16 cellular contexts compared by ENCODE assay signal in genomic region chr3:158471639-158472294, GRCh38.
DNase-seq lines count a peak whose midpoint lies in the region; ATAC-seq and TF ChIP-seq lines count a peak whose summit lies in the region.
"Had no signal": no experiment of that assay in that cellular context is flagged by ENCODE, and none has a peak within 500 bp of the region (broad histone marks: within the 10 kb centered on the region; RNA-seq: fewer than 3 reads in every experiment).

No MANE protein-coding gene starts in this region.

- no peaks in the 10 kb centered on the region for H3K36me3 ChIP-seq in BJ (ENCODE audit: control insufficient read depth, insufficient read depth, low read length)
- H3K36me3 ChIP-seq: left ventricle myocardium inferior had no signal

- H3K36me3 Mint-ChIP-seq in nephron progenitor cell (ENCODE audit: low read depth) = no peaks in the 10 kb centered on the region
- H3K36me3 Mint-ChIP-seq in natural killer cell = no peaks in the 10 kb centered on the region

- intact Hi-C loops in natural killer cell (cut with micrococcal nuclease) = no loop called here

- POLR2A ChIA-PET in BJ (lab: Charles Lee) = no interaction called here

- H3K27me3 ChIP-seq in BJ (ENCODE audit: control insufficient read depth, insufficient read depth, low read length) = no peaks in the 10 kb centered on the region

- CTCF ChIA-PET in BJ (lab: Yijun Ruan, JAX) = no interaction called here

- H3K4me3 Mint-ChIP-seq in nephron progenitor cell (no peak overlapping the region), natural killer cell (no peak overlapping the region)
- H3K4me3 Mint-ChIP-seq: activated CD4-positive, alpha-beta memory T cell treated with anti-CD3 and anti-CD28 coated beads for 36 hours; CD4-positive, alpha-beta memory T cell had no signal

- H3K27ac Mint-ChIP-seq in nephron progenitor cell (no peak overlapping the region), natural killer cell (no peak overlapping the region)
- H3K27ac Mint-ChIP-seq: activated CD4-positive, alpha-beta memory T cell treated with anti-CD3 and anti-CD28 coated beads for 36 hours; CD4-positive, alpha-beta memory T cell had no signal

- no peak for ATAC-seq in natural killer cell

- H3K4me1 Mint-ChIP-seq in nephron progenitor cell (no peaks in the 10 kb centered on the region), natural killer cell (no peaks in the 10 kb centered on the region)
- H3K4me1 Mint-ChIP-seq: CD4-positive, alpha-beta memory T cell had no signal

- DNase-seq in BJ (ENCODE audit: low read depth) (peak; percentile 90), NCI-H226 (peak; percentile 72), epithelial cell of esophagus (ENCODE audit: low read depth) (peak; percentile 20), myocyte (ENCODE audit: low read depth) (peak; percentile 9), nephron progenitor cell (no peak), Ammon's horn (ENCODE audit: low spot score) (no peak), natural killer cell (no peak)
- no peak for DNase-seq in activated naive CD4-positive, alpha-beta T cell (lab: John Stamatoyannopoulos, UW)
- DNase-seq: activated CD4-positive, alpha-beta memory T cell treated with anti-CD3 and anti-CD28 coated beads for 36 hours; activated naive CD4-positive, alpha-beta T cell treated with Interleukin-2 at 50 U/mL for 16 hours; CD4-positive, alpha-beta memory T cell; left ventricle myocardium inferior; MV-4-11; stimulated activated CD4-positive, alpha-beta T cell treated with anti-CD3 and anti-CD28 coated beads, Interleukin-2, amount 100 ng/mL, for 48 hours; stimulated activated naive CD4-positive, alpha-beta T cell treated with Interleukin-2 at 50 U/mL for 16 hours; T1000 had no signal

- TF ChIP-seq CTCF in BJ (IDR thresholded peaks at IDR 0.05; ENCODE audit: insufficient read depth, low read depth, low read length) = no peak
- no peak for TF ChIP-seq CTCF in epithelial cell of esophagus (IDR thresholded peaks at IDR 0.05; ENCODE audit: insufficient read depth, low read depth, low read length, missing control alignments)
- TF ChIP-seq CTCF in nephron progenitor cell (IDR thresholded peaks at IDR 0.05) = no peak
- no peak for TF ChIP-seq CTCF in natural killer cell (IDR thresholded peaks at IDR 0.05)

- H3K9me3 Mint-ChIP-seq in nephron progenitor cell = no peaks in the 10 kb centered on the region
- no peaks in the 10 kb centered on the region for H3K9me3 Mint-ChIP-seq in natural killer cell
- H3K9me3 Mint-ChIP-seq: activated CD4-positive, alpha-beta memory T cell treated with anti-CD3 and anti-CD28 coated beads for 36 hours had no signal

- H3K27me3 Mint-ChIP-seq in nephron progenitor cell (ENCODE audit: low read depth, poor library complexity) = no peaks in the 10 kb centered on the region
- no peaks in the 10 kb centered on the region for H3K27me3 Mint-ChIP-seq in natural killer cell (ENCODE audit: low read depth in 2 of 2)
- H3K27me3 Mint-ChIP-seq: activated CD4-positive, alpha-beta memory T cell treated with anti-CD3 and anti-CD28 coated beads for 36 hours; CD4-positive, alpha-beta memory T cell had no signal

- no peak overlapping the region for H3K4me3 ChIP-seq in BJ (ENCODE audit: low read depth, low read length)
- no peak overlapping the region for H3K4me3 ChIP-seq in epithelial cell of esophagus (ENCODE audit: low read length)
- H3K4me3 ChIP-seq: left ventricle myocardium inferior had no signal

Comparison
In these comparisons a context has a peak if more than half of its experiments do, and no peak if none do; other contexts are left out.
1. DNase-seq: peak in BJ (single experiment), NCI-H226 (single experiment), epithelial cell of esophagus (single experiment) and myocyte (single experiment); none in nephron progenitor cell (single experiment), Ammon's horn (single experiment), natural killer cell (single experiment) and activated naive CD4-positive, alpha-beta T cell (0 of 4).